ENCODE assay signal across 1 cellular context in the genomic region with DNA sequence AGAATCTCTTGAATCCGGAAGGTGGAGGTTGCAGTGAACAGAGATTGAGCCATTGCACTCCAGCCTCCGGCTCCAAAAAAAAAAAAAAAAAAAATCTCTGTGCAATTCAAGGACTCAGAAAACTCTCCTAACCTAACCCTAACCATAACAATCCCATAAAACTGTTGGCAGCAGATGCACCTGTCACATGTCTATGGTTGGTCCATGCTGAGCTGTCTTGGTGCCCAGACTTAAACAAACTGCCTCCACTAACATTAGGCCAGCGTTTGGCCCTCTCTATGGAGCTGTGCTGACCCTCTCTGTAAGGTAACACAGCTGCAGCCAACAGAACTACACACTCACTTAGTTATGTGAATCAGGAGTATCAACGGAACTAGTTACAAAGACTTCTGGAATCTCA.
TF ChIP-seq lines count a peak whose summit lies in the region.

No MANE protein-coding gene starts in this region.

TF ChIP-seq in H1, 55 proteins besides CTCF, POLR2A, EP300 and RAD21 (continued from another document):
- TF ChIP-seq, protein P1, sequence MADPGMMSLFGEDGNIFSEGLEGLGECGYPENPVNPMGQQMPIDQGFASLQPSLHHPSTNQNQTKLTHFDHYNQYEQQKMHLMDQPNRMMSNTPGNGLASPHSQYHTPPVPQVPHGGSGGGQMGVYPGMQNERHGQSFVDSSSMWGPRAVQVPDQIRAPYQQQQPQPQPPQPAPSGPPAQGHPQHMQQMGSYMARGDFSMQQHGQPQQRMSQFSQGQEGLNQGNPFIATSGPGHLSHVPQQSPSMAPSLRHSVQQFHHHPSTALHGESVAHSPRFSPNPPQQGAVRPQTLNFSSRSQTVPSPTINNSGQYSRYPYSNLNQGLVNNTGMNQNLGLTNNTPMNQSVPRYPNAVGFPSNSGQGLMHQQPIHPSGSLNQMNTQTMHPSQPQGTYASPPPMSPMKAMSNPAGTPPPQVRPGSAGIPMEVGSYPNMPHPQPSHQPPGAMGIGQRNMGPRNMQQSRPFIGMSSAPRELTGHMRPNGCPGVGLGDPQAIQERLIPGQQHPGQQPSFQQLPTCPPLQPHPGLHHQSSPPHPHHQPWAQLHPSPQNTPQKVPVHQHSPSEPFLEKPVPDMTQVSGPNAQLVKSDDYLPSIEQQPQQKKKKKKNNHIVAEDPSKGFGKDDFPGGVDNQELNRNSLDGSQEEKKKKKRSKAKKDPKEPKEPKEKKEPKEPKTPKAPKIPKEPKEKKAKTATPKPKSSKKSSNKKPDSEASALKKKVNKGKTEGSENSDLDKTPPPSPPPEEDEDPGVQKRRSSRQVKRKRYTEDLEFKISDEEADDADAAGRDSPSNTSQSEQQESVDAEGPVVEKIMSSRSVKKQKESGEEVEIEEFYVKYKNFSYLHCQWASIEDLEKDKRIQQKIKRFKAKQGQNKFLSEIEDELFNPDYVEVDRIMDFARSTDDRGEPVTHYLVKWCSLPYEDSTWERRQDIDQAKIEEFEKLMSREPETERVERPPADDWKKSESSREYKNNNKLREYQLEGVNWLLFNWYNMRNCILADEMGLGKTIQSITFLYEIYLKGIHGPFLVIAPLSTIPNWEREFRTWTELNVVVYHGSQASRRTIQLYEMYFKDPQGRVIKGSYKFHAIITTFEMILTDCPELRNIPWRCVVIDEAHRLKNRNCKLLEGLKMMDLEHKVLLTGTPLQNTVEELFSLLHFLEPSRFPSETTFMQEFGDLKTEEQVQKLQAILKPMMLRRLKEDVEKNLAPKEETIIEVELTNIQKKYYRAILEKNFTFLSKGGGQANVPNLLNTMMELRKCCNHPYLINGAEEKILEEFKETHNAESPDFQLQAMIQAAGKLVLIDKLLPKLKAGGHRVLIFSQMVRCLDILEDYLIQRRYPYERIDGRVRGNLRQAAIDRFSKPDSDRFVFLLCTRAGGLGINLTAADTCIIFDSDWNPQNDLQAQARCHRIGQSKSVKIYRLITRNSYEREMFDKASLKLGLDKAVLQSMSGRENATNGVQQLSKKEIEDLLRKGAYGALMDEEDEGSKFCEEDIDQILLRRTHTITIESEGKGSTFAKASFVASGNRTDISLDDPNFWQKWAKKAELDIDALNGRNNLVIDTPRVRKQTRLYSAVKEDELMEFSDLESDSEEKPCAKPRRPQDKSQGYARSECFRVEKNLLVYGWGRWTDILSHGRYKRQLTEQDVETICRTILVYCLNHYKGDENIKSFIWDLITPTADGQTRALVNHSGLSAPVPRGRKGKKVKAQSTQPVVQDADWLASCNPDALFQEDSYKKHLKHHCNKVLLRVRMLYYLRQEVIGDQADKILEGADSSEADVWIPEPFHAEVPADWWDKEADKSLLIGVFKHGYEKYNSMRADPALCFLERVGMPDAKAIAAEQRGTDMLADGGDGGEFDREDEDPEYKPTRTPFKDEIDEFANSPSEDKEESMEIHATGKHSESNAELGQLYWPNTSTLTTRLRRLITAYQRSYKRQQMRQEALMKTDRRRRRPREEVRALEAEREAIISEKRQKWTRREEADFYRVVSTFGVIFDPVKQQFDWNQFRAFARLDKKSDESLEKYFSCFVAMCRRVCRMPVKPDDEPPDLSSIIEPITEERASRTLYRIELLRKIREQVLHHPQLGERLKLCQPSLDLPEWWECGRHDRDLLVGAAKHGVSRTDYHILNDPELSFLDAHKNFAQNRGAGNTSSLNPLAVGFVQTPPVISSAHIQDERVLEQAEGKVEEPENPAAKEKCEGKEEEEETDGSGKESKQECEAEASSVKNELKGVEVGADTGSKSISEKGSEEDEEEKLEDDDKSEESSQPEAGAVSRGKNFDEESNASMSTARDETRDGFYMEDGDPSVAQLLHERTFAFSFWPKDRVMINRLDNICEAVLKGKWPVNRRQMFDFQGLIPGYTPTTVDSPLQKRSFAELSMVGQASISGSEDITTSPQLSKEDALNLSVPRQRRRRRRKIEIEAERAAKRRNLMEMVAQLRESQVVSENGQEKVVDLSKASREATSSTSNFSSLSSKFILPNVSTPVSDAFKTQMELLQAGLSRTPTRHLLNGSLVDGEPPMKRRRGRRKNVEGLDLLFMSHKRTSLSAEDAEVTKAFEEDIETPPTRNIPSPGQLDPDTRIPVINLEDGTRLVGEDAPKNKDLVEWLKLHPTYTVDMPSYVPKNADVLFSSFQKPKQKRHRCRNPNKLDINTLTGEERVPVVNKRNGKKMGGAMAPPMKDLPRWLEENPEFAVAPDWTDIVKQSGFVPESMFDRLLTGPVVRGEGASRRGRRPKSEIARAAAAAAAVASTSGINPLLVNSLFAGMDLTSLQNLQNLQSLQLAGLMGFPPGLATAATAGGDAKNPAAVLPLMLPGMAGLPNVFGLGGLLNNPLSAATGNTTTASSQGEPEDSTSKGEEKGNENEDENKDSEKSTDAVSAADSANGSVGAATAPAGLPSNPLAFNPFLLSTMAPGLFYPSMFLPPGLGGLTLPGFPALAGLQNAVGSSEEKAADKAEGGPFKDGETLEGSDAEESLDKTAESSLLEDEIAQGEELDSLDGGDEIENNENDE (IDR thresholded peaks at IDR 0.05; ENCODE audit: insufficient replicate concordance, low read length) = no peak
- TF ChIP-seq GABPA (IDR thresholded peaks at IDR 0.05; ENCODE audit: borderline replicate concordance, insufficient read depth, low read length) = no peak
- no peak for TF ChIP-seq EZH2 (IDR thresholded peaks at IDR 0.05; ENCODE audit: low read depth, low read length, severe bottlenecking)
